In genomic region chr22:39917776-39918493, GRCh38 we compare ENCODE assay signal across 14 cellular contexts. TPM values are rescaled to one million over a fixed set of nuclear protein-coding genes. Genes with fewer than 3 reads are reported as not detected.
DNase-seq lines count a peak whose midpoint lies in the region; ATAC-seq and TF ChIP-seq lines count a peak whose summit lies in the region.
"Had no signal": no experiment of that assay in that cellular context is flagged by ENCODE, and none has a peak within 500 bp of the region (broad histone marks: within the 10 kb centered on the region; RNA-seq: fewer than 3 reads in every experiment).

No MANE protein-coding gene starts in this region.

- no peaks in the 10 kb centered on the region for H3K27me3 Mint-ChIP-seq in activated T-cell treated with anti-CD3 and anti-CD28 coated beads, Interleukin-2, amount 50 U/mL, for 72 hours (ENCODE audit: low read depth)

- H3K4me3 ChIP-seq in fibroblast of the aortic adventitia (ENCODE audit: low read depth, low read length) (no peak overlapping the region), gastrocnemius medialis (no peak overlapping the region)
- H3K4me3 ChIP-seq: transverse colon had no signal

- intact Hi-C loops in gastrocnemius medialis (cut with DNase I; ENCODE audit: low total_unique reads) = no loop called here

- no peaks in the 10 kb centered on the region for H3K4me1 ChIP-seq in gastrocnemius medialis

- H3K36me3 ChIP-seq in gastrocnemius medialis = no peaks in the 10 kb centered on the region
- H3K36me3 ChIP-seq: transverse colon had no signal

- no peak for ATAC-seq in activated T-cell treated with anti-CD3 and anti-CD28 coated beads, Interleukin-2, amount 50 U/mL, for 72 hours (replicated peaks in 1 of 2)
- ATAC-seq in GM19324 (IDR thresholded peaks at IDR 0.05; ENCODE audit: low FRiP score, unreplicated experiment) (no peak), gastrocnemius medialis (no peak)

- H3K27me3 ChIP-seq in gastrocnemius medialis = peaks cover 0 to 19% (median 18%) of the 10 kb centered on the region in 3 donors
- H3K27me3 ChIP-seq: transverse colon had no signal

- H3K4me3 Mint-ChIP-seq in activated T-cell treated with anti-CD3 and anti-CD28 coated beads, Interleukin-2, amount 50 U/mL, for 72 hours = peak overlapping the region; percentile 80 to 97

- peaks cover 0 to 3% of the 10 kb centered on the region in 2 donors for H3K36me3 Mint-ChIP-seq in activated T-cell treated with anti-CD3 and anti-CD28 coated beads, Interleukin-2, amount 50 U/mL, for 72 hours (ENCODE audit: insufficient read depth in 2 of 2)

- peaks cover 95% of the 10 kb centered on the region for H3K4me1 Mint-ChIP-seq in activated T-cell treated with anti-CD3 and anti-CD28 coated beads, Interleukin-2, amount 50 U/mL, for 72 hours (ENCODE audit: low read depth)

- TF ChIP-seq CTCF in fibroblast of the aortic adventitia (IDR thresholded peaks at IDR 0.05; ENCODE audit: insufficient read depth, low read length) (no peak), gastrocnemius medialis (IDR thresholded peaks at IDR 0.05 in 4 of 5, conservative IDR thresholded peaks at IDR 0.05 in 1 of 5) (no peak)

- DNase-seq in DMS79 treated with DMSO at 0.1 percent for 48 hours (lab: John Stamatoyannopoulos, UW) (peak; percentile 47), DMS79 (lab: John Stamatoyannopoulos, UW) (no peak), GM03348 (ENCODE audit: low spot score) (peak; percentile 11), fibroblast of the aortic adventitia (ENCODE audit: low read depth) (peak; percentile 30), NCI-H345 (lab: John Stamatoyannopoulos, UW) (no peak), gastrocnemius medialis (no peak)
- DNase-seq in activated T-cell treated with anti-CD3 and anti-CD28 coated beads, Interleukin-2, amount 50 U/mL, for 72 hours = no peak
- DNase-seq: 8988T, Calu3, MM.1S, transverse colon had no signal

- no peaks in the 10 kb centered on the region for H3K9me3 ChIP-seq in gastrocnemius medialis
- H3K9me3 ChIP-seq: transverse colon had no signal

- no peaks in the 10 kb centered on the region for H3K9me3 Mint-ChIP-seq in activated T-cell treated with anti-CD3 and anti-CD28 coated beads, Interleukin-2, amount 50 U/mL, for 72 hours

- no peak overlapping the region for H3K27ac ChIP-seq in gastrocnemius medialis

- no peak for TF ChIP-seq POLR2A in gastrocnemius medialis (IDR thresholded peaks at IDR 0.05)

- H3K27ac Mint-ChIP-seq in activated T-cell treated with anti-CD3 and anti-CD28 coated beads, Interleukin-2, amount 50 U/mL, for 72 hours = peak overlapping the region; percentile 95

- in situ Hi-C loops in gastrocnemius medialis (cut with MboI; ENCODE audit: low sequenced_read_pairs in 4 of 4) = no loop called here

RNA-seq across cellular contexts. Expression of gene GRAP2, which starts 17.1 kb away (rescaled TPM):
- 10 to 100 TPM; 56.4 to 59.4 TPM for total RNA-seq in activated T-cell treated with anti-CD3 and anti-CD28 coated beads, Interleukin-2, amount 50 U/mL, for 72 hours
- not detected in 2 replicates for total RNA-seq in fibroblast of the aortic adventitia (ENCODE audit: low replicate concordance)
- total RNA-seq in gastrocnemius medialis = under 1 TPM in 2 of 4 donors, not detected in 2; 0.07 to 0.97 TPM
- total RNA-seq: Calu3 had no signal

RNA-seq across cellular contexts. Expression of gene ENTHD1, which starts 24.4 kb away (rescaled TPM):
- under 1 TPM; 0.46 to 0.77 TPM for total RNA-seq in activated T-cell treated with anti-CD3 and anti-CD28 coated beads, Interleukin-2, amount 50 U/mL, for 72 hours
- not detected in 2 replicates for total RNA-seq in fibroblast of the aortic adventitia (ENCODE audit: low replicate concordance)
- not detected for total RNA-seq in gastrocnemius medialis
- total RNA-seq: Calu3, cardiac septum, omental fat pad, transverse colon had no signal

RNA-seq across cellular contexts. Expression of gene TMA7B, which starts 42.3 kb away (rescaled TPM):
- 1 to 10 TPM; 1.4 to 2.5 TPM for total RNA-seq in activated T-cell treated with anti-CD3 and anti-CD28 coated beads, Interleukin-2, amount 50 U/mL, for 72 hours
- total RNA-seq in fibroblast of the aortic adventitia (ENCODE audit: low replicate concordance) = not detected in 2 replicates
- total RNA-seq in gastrocnemius medialis = not detected
- total RNA-seq: Calu3, cardiac septum, omental fat pad had no signal

Comparison
In these comparisons a context has a peak if more than half of its experiments do, and no peak if none do; other contexts are left out.
1. DNase-seq: peak in DMS79 treated with DMSO at 0.1 percent for 48 hours (single experiment), GM03348 (single experiment) and fibroblast of the aortic adventitia (single experiment); none in DMS79 (single experiment), activated T-cell treated with anti-CD3 and anti-CD28 coated beads, Interleukin-2, amount 50 U/mL, for 72 hours (0 of 2), NCI-H345 (single experiment) and gastrocnemius medialis (0 of 2).
2. RNA of gene GRAP2, which starts 17.1 kb away (total RNA-seq): 56.4 to 59.4 TPM in activated T-cell treated with anti-CD3 and anti-CD28 coated beads, Interleukin-2, amount 50 U/mL, for 72 hours; 0.07 to 0.97 TPM in gastrocnemius medialis and not detected in fibroblast of the aortic adventitia; every median in the first group is over 10 times any median in the second.